6 cellular contexts compared by ENCODE assay signal in the genomic region with DNA sequence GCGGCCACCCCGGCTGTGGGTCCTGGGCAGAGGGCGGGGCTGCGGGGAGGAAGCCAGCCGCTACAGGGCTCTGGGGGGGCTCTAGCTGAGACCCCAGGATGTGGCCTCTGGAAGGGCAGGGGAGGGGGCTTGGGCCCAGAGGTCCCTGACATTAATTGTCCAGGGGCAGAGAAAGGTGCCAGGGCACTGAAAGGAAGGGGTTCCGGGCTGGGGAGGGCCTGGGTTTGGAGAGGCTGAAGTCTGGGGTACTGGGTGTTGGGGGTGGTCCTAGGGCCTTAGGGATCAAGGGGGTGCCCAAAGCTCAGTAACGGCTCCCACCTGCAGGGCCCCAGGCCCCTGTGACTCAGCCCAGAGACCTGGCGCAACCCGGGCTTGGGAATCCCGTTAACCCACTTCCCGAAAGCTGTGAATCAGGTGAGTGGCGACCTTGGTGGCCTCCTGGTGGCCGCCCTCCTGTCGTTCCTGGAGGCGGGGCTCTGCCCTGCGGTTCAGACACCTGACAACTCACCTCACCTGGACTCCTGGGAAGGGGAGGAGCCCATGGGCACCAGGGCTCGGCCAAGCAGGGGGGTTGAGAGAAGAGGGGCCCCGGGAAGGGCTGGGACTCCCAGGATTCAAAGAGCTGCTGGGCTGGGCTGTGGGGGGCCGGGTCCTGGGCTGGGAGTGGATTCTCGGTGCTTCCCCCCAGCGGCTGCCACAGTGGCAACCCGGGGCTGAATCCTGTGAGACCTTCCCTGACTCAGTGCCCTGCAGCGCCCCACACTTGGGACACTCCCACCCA. TPM values are rescaled to one million over a fixed set of nuclear protein-coding genes. Genes with fewer than 3 reads are reported as not detected.
DNase-seq lines count a peak whose midpoint lies in the region; ATAC-seq, FAIRE-seq and TF ChIP-seq lines count a peak whose summit lies in the region.

No MANE protein-coding gene starts in this region.

- TF ChIP-seq EP300 in K562 (IDR thresholded peaks at IDR 0.05; ENCODE audit: low read length): no peak

- no peak overlapping the region for H3K4me2 ChIP-seq in IMR-90 (ENCODE audit: low read depth, low read length)
- no peak overlapping the region for H3K4me2 ChIP-seq in K562 (ENCODE audit: insufficient read depth, low read length)
- H3K4me2 ChIP-seq in parathyroid adenoma (ENCODE audit: low read length): peak overlapping the region; percentile 63

- H2BK120ac ChIP-seq in IMR-90 (ENCODE audit: low read depth, low read length): no peak overlapping the region

- no peak overlapping the region for H2BK5ac ChIP-seq in IMR-90 (ENCODE audit: low read depth, low read length, poor library complexity, severe bottlenecking)

- no peaks in the 10 kb centered on the region for H4K20me1 ChIP-seq in IMR-90 (ENCODE audit: insufficient read depth, low read length)
- no peaks in the 10 kb centered on the region for H4K20me1 ChIP-seq in K562 (replicated peaks; ENCODE audit: control insufficient read depth, insufficient read depth, low read length)

- no TSS peak for BruUV-seq in IMR-90 (replicated peaks; lab: Mats Ljungman, UMichigan)
- BruUV-seq in K562 (replicated peaks; lab: Mats Ljungman, UMichigan): no TSS peak

- peak overlapping the region; percentile 28 for H2AK9ac ChIP-seq in IMR-90 (replicated peaks; ENCODE audit: low read depth, low read length, poor library complexity)

- no peak overlapping the region for H2BK20ac ChIP-seq in IMR-90 (ENCODE audit: low read depth, low read length)

- H3K9me3 ChIP-seq in IMR-90 (ENCODE audit: control insufficient read depth, insufficient read depth, low read length): peaks cover 14% of the 10 kb centered on the region
- H3K9me3 ChIP-seq in K562 (replicated peaks; ENCODE audit: control insufficient read depth, insufficient read depth, low read depth, low read length): peaks cover 7% of the 10 kb centered on the region
- H3K9me3 ChIP-seq in parathyroid adenoma (ENCODE audit: control insufficient read depth, low read length): no peaks in the 10 kb centered on the region

- FAIRE-seq in K562 (lab: Jason Lieb, UNC): no peak

- no peaks in the 10 kb centered on the region for H3K9me1 ChIP-seq in IMR-90 (ENCODE audit: insufficient read depth, low read length)
- H3K9me1 ChIP-seq in K562 (ENCODE audit: control insufficient read depth, insufficient read depth, low read length): no peaks in the 10 kb centered on the region

- H3K36me3 ChIP-seq in IMR-90 (ENCODE audit: control insufficient read depth, insufficient read depth, low read length) (no peaks in the 10 kb centered on the region), K562 (ENCODE audit: control insufficient read depth, insufficient read depth, low read length) (no peaks in the 10 kb centered on the region), parathyroid adenoma (ENCODE audit: control insufficient read depth, insufficient read depth, low read length) (no peaks in the 10 kb centered on the region)

- H3K4me1 ChIP-seq in IMR-90 (ENCODE audit: control insufficient read depth, insufficient read depth, low read length) (0 out of 2 replicates have a peak, but pooled peaks cover 2% of the 10 kb centered on the region), K562 (replicated peaks in 1 of 2; ENCODE audit: control insufficient read depth in 2 of 2, insufficient read depth in 2 of 2, low read length in 2 of 2) (peaks cover 0 to 35% of the 10 kb centered on the region in 2 experiments; a peak in 3 of 5 replicates), parathyroid adenoma (peaks cover 4% of the 10 kb centered on the region)

- no peak overlapping the region for H3K9ac ChIP-seq in IMR-90 (ENCODE audit: low read depth, low read length)
- no peak overlapping the region for H3K9ac ChIP-seq in K562 (ENCODE audit: insufficient read depth in 1 of 2, low read depth in 2 of 2, low read length in 2 of 2)
- peak overlapping the region; percentile 77 for H3K9ac ChIP-seq in parathyroid adenoma

- no peak overlapping the region for H3K4ac ChIP-seq in IMR-90 (ENCODE audit: low read depth, low read length)

- no peak overlapping the region for H2AK5ac ChIP-seq in IMR-90 (ENCODE audit: low read depth, low read length)

- TF ChIP-seq CTCF in IMR-90 (conservative IDR thresholded peaks at IDR 0.05; ENCODE audit: low read depth, low read length): no peak
- 0 out of 6 replicates have a peak, but pooled peaks of 1 of the 3 experiments have one; percentile 17 for TF ChIP-seq CTCF in K562 (IDR thresholded peaks at IDR 0.05 in 2 of 3, conservative IDR thresholded peaks at IDR 0.05 in 1 of 3; ENCODE audit: insufficient read depth in 2 of 3, low read depth in 1 of 3, low read length in 3 of 3)
- TF ChIP-seq CTCF in parathyroid adenoma (IDR thresholded peaks at IDR 0.05): peak; percentile 44
- TF ChIP-seq CTCF in foreskin fibroblast (IDR thresholded peaks at IDR 0.05; ENCODE audit: low read depth, low read length): no peak

- H3K14ac ChIP-seq in IMR-90 (replicated peaks; ENCODE audit: low read depth, low read length): no peak overlapping the region

- dilution Hi-C loops in IMR-90 (cut with HindIII; ENCODE audit: low sequenced_read_pairs, unreplicated experiment): no loop called here

- TF ChIP-seq RAD21 in IMR-90 (IDR thresholded peaks at IDR 0.05; ENCODE audit: low read length) (no peak), K562 (CRISPR knock-in tag; conservative IDR thresholded peaks at IDR 0.05 in 1 of 2, IDR thresholded peaks at IDR 0.05 in 1 of 2) (no peak)

- intact Hi-C loops in IMR-90 (cut with micrococcal nuclease) (no loop called here), K562 (cut with micrococcal nuclease) (no loop called here)

- H4K8ac ChIP-seq in IMR-90 (ENCODE audit: low read depth in 2 of 2, low read length in 2 of 2): no peak overlapping the region

- no peaks in the 10 kb centered on the region for H3K79me1 ChIP-seq in IMR-90 (ENCODE audit: low read depth in 1 of 2, low read length in 2 of 2)

- H4K91ac ChIP-seq in IMR-90 (ENCODE audit: insufficient read depth, low read depth, low read length): no peak overlapping the region

- 39% methylated on average over 8 of the region's 23 CpGs; no CpG with 5 or more reads in 1 of the 2 experiments for WGBS in IMR-90 (ENCODE audit: extremely low coverage in 2 of 2, insufficient read length in 1 of 2), 2 experiments
- 3% methylated on average over 17 of the region's 23 CpGs for WGBS in K562 (ENCODE audit: insufficient coverage, low coverage, missing lambda C conversion rate)

- no peak overlapping the region for H3K56ac ChIP-seq in IMR-90 (ENCODE audit: extremely low read depth, insufficient read depth, low read length)

- no peak overlapping the region for H3K23ac ChIP-seq in IMR-90 (ENCODE audit: low read depth, low read length)

- peaks cover 21% of the 10 kb centered on the region for H3K27me3 ChIP-seq in IMR-90 (ENCODE audit: control insufficient read depth, insufficient read depth, low read length)
- peaks cover 0 to 28% of the 10 kb centered on the region in 2 experiments; a peak in 1 of 5 replicates for H3K27me3 ChIP-seq in K562 (ENCODE audit: control insufficient read depth in 2 of 2, insufficient read depth in 2 of 2, low read length in 2 of 2)
- H3K27me3 ChIP-seq in parathyroid adenoma (ENCODE audit: control insufficient read depth, insufficient read depth, low read length): no peaks in the 10 kb centered on the region

- POLR2A ChIA-PET in IMR-90 (lab: Charles Lee; ENCODE audit: unreplicated experiment) (no interaction called here), K562 (lab: Yijun Ruan, JAX) (no interaction called here)

- H3K4me3 ChIP-seq in IMR-90 (ENCODE audit: insufficient read depth, low read depth, low read length): no peak overlapping the region
- H3K4me3 ChIP-seq in K562: no peak overlapping the region
- H3K4me3 ChIP-seq in parathyroid adenoma (ENCODE audit: low read depth, low read length): peak overlapping the region; percentile 86
- no peak overlapping the region for H3K4me3 ChIP-seq in foreskin fibroblast (ENCODE audit: low read depth in 1 of 2, low read length in 2 of 2)

- CTCF ChIA-PET in IMR-90 (lab: Yijun Ruan, JAX): no interaction called here
- CTCF ChIA-PET in K562 (lab: Yijun Ruan, JAX; ENCODE audit: low intra/inter-chr PET ratio): no interaction called here

- H3K18ac ChIP-seq in IMR-90 (ENCODE audit: low read depth, low read length): no peak overlapping the region

- no peak for TF ChIP-seq POLR2A in IMR-90 (IDR thresholded peaks at IDR 0.05; ENCODE audit: low read depth, low read length)
- TF ChIP-seq POLR2A in K562 (conservative IDR thresholded peaks at IDR 0.05): no peak

- H2AFZ ChIP-seq in IMR-90 (replicated peaks; ENCODE audit: low read length, poor library complexity): no peak overlapping the region
- no peak overlapping the region for H2AFZ ChIP-seq in K562 (ENCODE audit: low read depth, low read length)
- H2AFZ ChIP-seq in parathyroid adenoma: peak overlapping the region; percentile 98

- no peak overlapping the region for H3K27ac ChIP-seq in IMR-90 (ENCODE audit: insufficient read depth, low read length)
- no peak overlapping the region for H3K27ac ChIP-seq in K562 (ENCODE audit: extremely low read depth, low read depth, low read length)
- H3K27ac ChIP-seq in parathyroid adenoma: peak overlapping the region; percentile 99

- no peak for ATAC-seq in IMR-90 (ENCODE audit: low read depth)
- peak; percentile 36; the same call in 1 of the 3 replicates for ATAC-seq in K562
- ATAC-seq in HG03196 (IDR thresholded peaks at IDR 0.05; ENCODE audit: unreplicated experiment): no peak

- H2BK15ac ChIP-seq in IMR-90 (ENCODE audit: low read depth, low read length): no peak overlapping the region

- no peak overlapping the region for H4K5ac ChIP-seq in IMR-90 (ENCODE audit: low read depth, low read length)

- DNase-seq in IMR-90 (no peak), K562 (ENCODE audit: extremely low read depth in 1 of 4, low spot score in 3 of 4) (peak in 1 of 4 experiments; percentile 7), foreskin fibroblast (no peak), superior temporal gyrus (ENCODE audit: extremely low spot score) (no peak)

- in situ Hi-C loops in IMR-90 (cut with MboI; ENCODE audit: low sequenced_read_pairs) (no loop called here), K562 (cut with MboI) (no loop called here)

- no peaks in the 10 kb centered on the region for H3K79me2 ChIP-seq in K562 (ENCODE audit: control insufficient read depth, insufficient read depth, low read length)
- H3K79me2 ChIP-seq in parathyroid adenoma: no peaks in the 10 kb centered on the region

RNA-seq across cellular contexts. Expression of gene PRSS22, which starts 0.5 kb away (rescaled TPM):
- total RNA-seq in IMR-90 (2012; rRNA removed) (not detected in 2 replicates), K562 (2014; rRNA removed) (not detected in 2 replicates), K562 (2014; rRNA removed; fragmentation: Illumina TruSeq; extraction: Trizol) (not detected in 2 replicates), K562 (2015; rRNA removed; fragmentation: Illumina TruSeq; extraction: Trizol) (not detected in 2 replicates), K562 (2021) (not detected in 2 replicates)
- polyA plus RNA-seq in IMR-90 (2012; rRNA removed) (not detected in 2 replicates), K562 (2011; rRNA removed) (0.13 TPM in 1 of 2 replicates, not detected in the other), K562 (2014; fragmentation: Illumina TruSeq; extraction: Trizol) (not detected in 2 replicates), K562 (2014; fragmentation: Nextera tagmentation; extraction: Ambion mirVana) (not detected), K562 (2014; rRNA removed) (0.42 TPM in 1 of 2 replicates, not detected in the other)
- 0.03 and 0.42 TPM in 2 replicates for polyA plus RNA-seq in IMR-90 (2012; cell fraction: cytosol; rRNA removed)
- polyA plus RNA-seq in IMR-90 (2012; cell fraction: nucleus; rRNA removed; ENCODE audit: low replicate concordance): 0.63 and 1.1 TPM in 2 replicates
- total RNA-seq in K562 (2011; cell fraction: chromatin; rRNA removed; ENCODE audit: low replicate concordance): not detected in 2 replicates
- not detected in 2 replicates for total RNA-seq in K562 (2011; cell fraction: nucleolus; rRNA removed)
- not detected in 2 replicates for total RNA-seq in K562 (2011; cell fraction: nucleoplasm; rRNA removed)
- polyA plus RNA-seq in K562 (2011; cell fraction: cytosol; rRNA removed): 0.07 TPM in 1 of 2 replicates, not detected in the other
- 0.29 and 0.97 TPM in 2 replicates for polyA plus RNA-seq in K562 (2011; cell fraction: nucleus; rRNA removed)
- 0.24 TPM in 1 of 2 replicates, not detected in the other for polyA plus RNA-seq in K562 (2012)
- polyA minus RNA-seq in K562 (2011; rRNA and poly(A)+ RNA removed): not detected in 2 replicates
- polyA minus RNA-seq in K562 (2011; cell fraction: cytosol; rRNA and poly(A)+ RNA removed): not detected in 2 replicates
- not detected in 2 replicates for polyA minus RNA-seq in K562 (2011; cell fraction: nucleus; rRNA and poly(A)+ RNA removed)

RNA-seq across cellular contexts. Expression of gene FLYWCH2, which starts 24.6 kb away (rescaled TPM):
- total RNA-seq in IMR-90 (2012; rRNA removed) (42.3 and 48.9 TPM in 2 replicates), K562 (2014; rRNA removed) (55.5 and 69.2 TPM in 2 replicates), K562 (2014; rRNA removed; fragmentation: Illumina TruSeq; extraction: Trizol) (3.5 and 4.8 TPM in 2 replicates), K562 (2015; rRNA removed; fragmentation: Illumina TruSeq; extraction: Trizol) (24.2 and 28.0 TPM in 2 replicates), K562 (2021) (25.4 and 28.4 TPM in 2 replicates)
- polyA plus RNA-seq in IMR-90 (2012; rRNA removed) (66.3 and 77.2 TPM in 2 replicates), K562 (2011; rRNA removed) (7.6 and 11.4 TPM in 2 replicates), K562 (2014; fragmentation: Illumina TruSeq; extraction: Trizol) (5.8 and 22.3 TPM in 2 replicates), K562 (2014; fragmentation: Nextera tagmentation; extraction: Ambion mirVana) (1 to 10 TPM in 1 of 2 experiments, under 1 TPM in 1; 0.70 to 1.4 TPM), K562 (2014; rRNA removed) (45.7 and 52.6 TPM in 2 replicates)
- 131 and 168 TPM in 2 replicates for polyA plus RNA-seq in IMR-90 (2012; cell fraction: cytosol; rRNA removed)
- 22.4 and 65.5 TPM in 2 replicates for polyA plus RNA-seq in IMR-90 (2012; cell fraction: nucleus; rRNA removed; ENCODE audit: low replicate concordance)
- 2.1 and 5.8 TPM in 2 replicates for total RNA-seq in K562 (2011; cell fraction: chromatin; rRNA removed; ENCODE audit: low replicate concordance)
- total RNA-seq in K562 (2011; cell fraction: nucleolus; rRNA removed): 5.5 and 7.5 TPM in 2 replicates
- 3.2 and 5.1 TPM in 2 replicates for total RNA-seq in K562 (2011; cell fraction: nucleoplasm; rRNA removed)
- polyA plus RNA-seq in K562 (2011; cell fraction: cytosol; rRNA removed): 18.7 and 38.7 TPM in 2 replicates
- polyA plus RNA-seq in K562 (2011; cell fraction: nucleus; rRNA removed): 9.2 and 10.8 TPM in 2 replicates
- 21.3 and 30.5 TPM in 2 replicates for polyA plus RNA-seq in K562 (2012)
- 0.96 and 1.9 TPM in 2 replicates for polyA minus RNA-seq in K562 (2011; rRNA and poly(A)+ RNA removed)
- 8.5 and 10.3 TPM in 2 replicates for polyA minus RNA-seq in K562 (2011; cell fraction: cytosol; rRNA and poly(A)+ RNA removed)
- 2.6 and 4.6 TPM in 2 replicates for polyA minus RNA-seq in K562 (2011; cell fraction: nucleus; rRNA and poly(A)+ RNA removed)

RNA-seq across cellular contexts. Expression of gene ZG16B, which starts 28.3 kb away (rescaled TPM):
- 0.28 and 0.54 TPM in 2 replicates for total RNA-seq in IMR-90 (2012; rRNA removed)
- polyA plus RNA-seq in IMR-90 (2012; rRNA removed): 0.46 and 0.65 TPM in 2 replicates
- polyA plus RNA-seq in IMR-90 (2012; cell fraction: cytosol; rRNA removed): 0.34 and 0.63 TPM in 2 replicates
- 0.33 and 0.70 TPM in 2 replicates for polyA plus RNA-seq in IMR-90 (2012; cell fraction: nucleus; rRNA removed; ENCODE audit: low replicate concordance)
- 1.4 TPM in 1 of 2 replicates, not detected in the other for total RNA-seq in K562 (2011; cell fraction: chromatin; rRNA removed; ENCODE audit: low replicate concordance)
- 0.83 TPM in 1 of 2 replicates, not detected in the other for total RNA-seq in K562 (2011; cell fraction: nucleolus; rRNA removed)
- not detected in 2 replicates for total RNA-seq in K562 (2011; cell fraction: nucleoplasm; rRNA removed)
- 0.24 TPM in 1 of 2 replicates, not detected in the other for total RNA-seq in K562 (2014; rRNA removed)
- not detected in 2 replicates for total RNA-seq in K562 (2014; rRNA removed; fragmentation: Illumina TruSeq; extraction: Trizol)
- 0.25 TPM in 1 of 2 replicates, not detected in the other for total RNA-seq in K562 (2015; rRNA removed; fragmentation: Illumina TruSeq; extraction: Trizol)
- total RNA-seq in K562 (2021): 0.35 and 0.40 TPM in 2 replicates
- polyA plus RNA-seq in K562 (2011; rRNA removed): 0.43 and 0.58 TPM in 2 replicates
- 0.40 and 0.46 TPM in 2 replicates for polyA plus RNA-seq in K562 (2011; cell fraction: cytosol; rRNA removed)
- 1.2 and 1.5 TPM in 2 replicates for polyA plus RNA-seq in K562 (2011; cell fraction: nucleus; rRNA removed)
- polyA plus RNA-seq in K562 (2012): 0.87 and 2.6 TPM in 2 replicates
- 0.40 TPM in 1 of 2 replicates, not detected in the other for polyA plus RNA-seq in K562 (2014; fragmentation: Illumina TruSeq; extraction: Trizol)
- not detected for polyA plus RNA-seq in K562 (2014; fragmentation: Nextera tagmentation; extraction: Ambion mirVana)
- 0.33 and 0.49 TPM in 2 replicates for polyA plus RNA-seq in K562 (2014; rRNA removed)
- polyA minus RNA-seq in K562 (2011; rRNA and poly(A)+ RNA removed): 0.45 TPM in 1 of 2 replicates, not detected in the other
- not detected in 2 replicates for polyA minus RNA-seq in K562 (2011; cell fraction: cytosol; rRNA and poly(A)+ RNA removed)
- 0.56 and 0.67 TPM in 2 replicates for polyA minus RNA-seq in K562 (2011; cell fraction: nucleus; rRNA and poly(A)+ RNA removed)

RNA-seq across cellular contexts. Expression of gene PRSS21, which starts 41.4 kb away (rescaled TPM):
- total RNA-seq in IMR-90 (2012; rRNA removed): not detected in 2 replicates
- polyA plus RNA-seq in IMR-90 (2012; rRNA removed): 0.21 and 0.47 TPM in 2 replicates
- polyA plus RNA-seq in IMR-90 (2012; cell fraction: cytosol; rRNA removed): 0.26 and 0.41 TPM in 2 replicates
- 0.57 and 0.59 TPM in 2 replicates for polyA plus RNA-seq in IMR-90 (2012; cell fraction: nucleus; rRNA removed; ENCODE audit: low replicate concordance)
- 205 and 513 TPM in 2 replicates for total RNA-seq in K562 (2011; cell fraction: chromatin; rRNA removed; ENCODE audit: low replicate concordance)
- 438 and 448 TPM in 2 replicates for total RNA-seq in K562 (2011; cell fraction: nucleolus; rRNA removed)
- 292 and 307 TPM in 2 replicates for total RNA-seq in K562 (2011; cell fraction: nucleoplasm; rRNA removed)
- 61.3 and 77.8 TPM in 2 replicates for total RNA-seq in K562 (2014; rRNA removed)
- 41.5 and 43.6 TPM in 2 replicates for total RNA-seq in K562 (2014; rRNA removed; fragmentation: Illumina TruSeq; extraction: Trizol)
- total RNA-seq in K562 (2015; rRNA removed; fragmentation: Illumina TruSeq; extraction: Trizol): 41.7 and 43.7 TPM in 2 replicates
- 113 and 121 TPM in 2 replicates for total RNA-seq in K562 (2021)
- 112 and 157 TPM in 2 replicates for polyA plus RNA-seq in K562 (2011; rRNA removed)
- polyA plus RNA-seq in K562 (2011; cell fraction: cytosol; rRNA removed): 149 and 221 TPM in 2 replicates
- 780 and 951 TPM in 2 replicates for polyA plus RNA-seq in K562 (2011; cell fraction: nucleus; rRNA removed)
- 109 and 148 TPM in 2 replicates for polyA plus RNA-seq in K562 (2012)
- 76.1 and 104 TPM in 2 replicates for polyA plus RNA-seq in K562 (2014; fragmentation: Illumina TruSeq; extraction: Trizol)
- polyA plus RNA-seq in K562 (2014; fragmentation: Nextera tagmentation; extraction: Ambion mirVana): 10 to 100 TPM; 12.1 to 21.0 TPM
- 106 and 107 TPM in 2 replicates for polyA plus RNA-seq in K562 (2014; rRNA removed)
- polyA minus RNA-seq in K562 (2011; rRNA and poly(A)+ RNA removed): 23.0 and 37.7 TPM in 2 replicates
- 26.8 and 31.8 TPM in 2 replicates for polyA minus RNA-seq in K562 (2011; cell fraction: cytosol; rRNA and poly(A)+ RNA removed)
- 53.4 and 78.8 TPM in 2 replicates for polyA minus RNA-seq in K562 (2011; cell fraction: nucleus; rRNA and poly(A)+ RNA removed)

RNA-seq across cellular contexts. Expression of gene FLYWCH1, which starts 53.3 kb away (rescaled TPM):
- total RNA-seq in IMR-90 (2012; rRNA removed) (14.3 and 16.1 TPM in 2 replicates), K562 (2014; rRNA removed) (27.0 and 32.8 TPM in 2 replicates), K562 (2014; rRNA removed; fragmentation: Illumina TruSeq; extraction: Trizol) (2.2 and 2.5 TPM in 2 replicates), K562 (2015; rRNA removed; fragmentation: Illumina TruSeq; extraction: Trizol) (10.3 and 11.3 TPM in 2 replicates), K562 (2021) (32.7 and 33.6 TPM in 2 replicates)
- polyA plus RNA-seq in IMR-90 (2012; rRNA removed) (25.2 and 32.3 TPM in 2 replicates), K562 (2011; rRNA removed) (6.1 and 8.4 TPM in 2 replicates), K562 (2014; fragmentation: Illumina TruSeq; extraction: Trizol) (11.6 and 13.2 TPM in 2 replicates), K562 (2014; fragmentation: Nextera tagmentation; extraction: Ambion mirVana) (under 1 TPM; 0.18 to 0.52 TPM), K562 (2014; rRNA removed) (18.7 and 20.4 TPM in 2 replicates)
- 38.1 and 39.5 TPM in 2 replicates for polyA plus RNA-seq in IMR-90 (2012; cell fraction: cytosol; rRNA removed)
- 68.9 and 113 TPM in 2 replicates for polyA plus RNA-seq in IMR-90 (2012; cell fraction: nucleus; rRNA removed; ENCODE audit: low replicate concordance)
- 17.5 and 43.7 TPM in 2 replicates for total RNA-seq in K562 (2011; cell fraction: chromatin; rRNA removed; ENCODE audit: low replicate concordance)
- total RNA-seq in K562 (2011; cell fraction: nucleolus; rRNA removed): 32.5 and 32.6 TPM in 2 replicates
- 23.0 and 25.4 TPM in 2 replicates for total RNA-seq in K562 (2011; cell fraction: nucleoplasm; rRNA removed)
- 11.7 and 27.6 TPM in 2 replicates for polyA plus RNA-seq in K562 (2011; cell fraction: cytosol; rRNA removed)
- polyA plus RNA-seq in K562 (2011; cell fraction: nucleus; rRNA removed): 18.7 and 32.5 TPM in 2 replicates
- 15.4 and 25.6 TPM in 2 replicates for polyA plus RNA-seq in K562 (2012)
- polyA minus RNA-seq in K562 (2011; rRNA and poly(A)+ RNA removed): 2.1 and 5.8 TPM in 2 replicates
- 8.8 and 13.6 TPM in 2 replicates for polyA minus RNA-seq in K562 (2011; cell fraction: cytosol; rRNA and poly(A)+ RNA removed)
- 10.6 and 11.7 TPM in 2 replicates for polyA minus RNA-seq in K562 (2011; cell fraction: nucleus; rRNA and poly(A)+ RNA removed)
